Comparison of ENCODE assay signal across 12 cellular contexts in the genomic region with DNA sequence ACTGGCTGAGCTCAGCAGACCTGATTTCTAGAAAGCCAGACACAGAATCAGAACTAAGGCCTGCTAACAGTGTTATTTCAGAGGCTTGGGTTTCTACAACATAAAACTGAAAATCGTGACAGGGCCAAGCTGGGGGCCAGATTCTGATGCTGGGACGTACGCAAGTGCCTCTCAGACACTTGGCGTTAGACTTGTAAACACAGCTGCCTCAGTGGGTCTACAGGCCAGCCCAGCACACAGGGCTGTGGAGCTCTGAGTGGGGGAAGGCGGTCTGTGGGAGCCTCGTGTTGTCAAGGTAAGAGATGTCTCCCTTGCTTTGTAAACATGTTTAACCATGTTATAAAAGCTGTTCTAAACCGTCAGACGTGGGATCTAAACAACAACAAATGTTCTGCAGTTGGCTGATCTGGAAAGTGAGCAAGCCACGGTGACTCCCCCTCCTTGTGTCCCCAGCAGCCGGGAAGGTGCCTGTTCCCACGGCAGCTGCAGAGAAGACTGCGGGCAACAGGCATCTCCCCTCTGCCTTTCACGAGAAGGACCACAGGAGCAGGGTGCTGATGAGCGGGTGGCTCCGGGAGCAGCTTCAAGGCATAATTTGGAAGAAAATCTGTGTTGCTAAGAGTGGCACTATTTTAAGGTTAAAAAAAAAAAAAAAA.
A peak's percentile ranks its signal among the peaks of the same experiment; 100 is the strongest.
DNase-seq lines count a peak whose midpoint lies in the region; ATAC-seq and TF ChIP-seq lines count a peak whose summit lies in the region.
"Had no signal": no experiment of that assay in that cellular context is flagged by ENCODE, and none has a peak within 500 bp of the region (broad histone marks: within the 10 kb centered on the region; RNA-seq: fewer than 3 reads in every experiment).

No MANE protein-coding gene starts in this region.

- no peaks in the 10 kb centered on the region for H3K36me3 ChIP-seq in body of pancreas (replicated peaks in 1 of 2; ENCODE audit: insufficient read depth in 1 of 2, low read depth in 2 of 2)
- H3K36me3 ChIP-seq in left lung: peaks cover 0 to 40% of the 10 kb centered on the region in 2 donors
- H3K36me3 ChIP-seq in psoas muscle (ENCODE audit: insufficient read depth in 1 of 2, low read depth in 1 of 2): no peaks in the 10 kb centered on the region

- DNase-seq in Ammon's horn (ENCODE audit: low spot score) (peak; percentile 49), body of pancreas (peak in 1 of 4 donors; percentile 17), left lung (peak; percentile 24 to 36), psoas muscle (peak in 1 of 2 donors; percentile 36)
- DNase-seq in activated CD4-positive, alpha-beta T cell treated with anti-CD3 and anti-CD28 coated beads, Interleukin-2, amount 10 ng/mL, durations not matched to agents 7 days and 5 days: no peak
- DNase-seq: ACHN, COR-L47, NCI-H187 treated with DMSO at 0.1 percent for 48 hours, occipital lobe had no signal

- H3K27ac ChIP-seq in body of pancreas (peak overlapping the region; percentile 28 to 64 (median 39)), left lung (no peak overlapping the region), psoas muscle (peak overlapping the region; percentile 85)

- POLR2A ChIA-PET in activated CD4-positive, alpha-beta T cell treated with anti-CD3 and anti-CD28 coated beads, Interleukin-2, amount 10 ng/mL, durations not matched to agents 7 days and 5 days (lab: Charles Lee): no interaction called here

- TF ChIP-seq CTCF in body of pancreas (IDR thresholded peaks at IDR 0.05): no peak
- TF ChIP-seq CTCF in left lung (IDR thresholded peaks at IDR 0.05): no peak
- no peak for TF ChIP-seq CTCF in psoas muscle (IDR thresholded peaks at IDR 0.05)

- H3K9me3 Mint-ChIP-seq in activated CD4-positive, alpha-beta T cell treated with anti-CD3 and anti-CD28 coated beads, Interleukin-2, amount 10 ng/mL, durations not matched to agents 7 days and 5 days: no peaks in the 10 kb centered on the region

- H3K27ac Mint-ChIP-seq in activated CD4-positive, alpha-beta T cell treated with anti-CD3 and anti-CD28 coated beads, Interleukin-2, amount 10 ng/mL, durations not matched to agents 7 days and 5 days: no peak overlapping the region

- intact Hi-C loops in body of pancreas (cut with DNase I): no loop called here
- intact Hi-C loops in left lung (cut with DNase I): no loop called here
- intact Hi-C loops in psoas muscle (cut with DNase I): loop anchor here in 1 of 2 donors (5.0 kb wide), 1 partner anchor 53 kb away; no protein-coding TSS in a partner anchor

- H3K4me1 Mint-ChIP-seq in activated CD4-positive, alpha-beta T cell treated with anti-CD3 and anti-CD28 coated beads, Interleukin-2, amount 10 ng/mL, durations not matched to agents 7 days and 5 days: peaks cover 4% of the 10 kb centered on the region

- TF ChIP-seq POLR2A in body of pancreas (IDR thresholded peaks at IDR 0.05): no peak

- H3K4me3 ChIP-seq in body of pancreas: no peak overlapping the region
- H3K4me3 ChIP-seq in left lung: no peak overlapping the region
- H3K4me3 ChIP-seq in psoas muscle: no peak overlapping the region

- H3K27me3 ChIP-seq in body of pancreas (no peaks in the 10 kb centered on the region), left lung (no peaks in the 10 kb centered on the region), psoas muscle (ENCODE audit: insufficient read depth in 3 of 3, low read length in 2 of 3) (no peaks in the 10 kb centered on the region)

- H3K9me3 ChIP-seq in body of pancreas (no peaks in the 10 kb centered on the region), left lung (no peaks in the 10 kb centered on the region), psoas muscle (no peaks in the 10 kb centered on the region)

- H3K4me1 ChIP-seq in body of pancreas (peaks cover 28% of the 10 kb centered on the region), left lung (peaks cover 1 to 12% of the 10 kb centered on the region in 2 donors), psoas muscle (peaks cover 84% of the 10 kb centered on the region)

- no peak for ATAC-seq in body of pancreas
- ATAC-seq in left lung: no peak
- ATAC-seq in psoas muscle: no peak
- no peak for ATAC-seq in HG03571 (IDR thresholded peaks at IDR 0.05; ENCODE audit: unreplicated experiment)
- no peak for ATAC-seq in HG03432 (IDR thresholded peaks at IDR 0.05; ENCODE audit: unreplicated experiment)
- ATAC-seq in GM19328 (IDR thresholded peaks at IDR 0.05; ENCODE audit: unreplicated experiment): no peak

- no peak overlapping the region for H3K4me3 Mint-ChIP-seq in activated CD4-positive, alpha-beta T cell treated with anti-CD3 and anti-CD28 coated beads, Interleukin-2, amount 10 ng/mL, durations not matched to agents 7 days and 5 days

- peaks cover 3% of the 10 kb centered on the region for H3K27me3 Mint-ChIP-seq in activated CD4-positive, alpha-beta T cell treated with anti-CD3 and anti-CD28 coated beads, Interleukin-2, amount 10 ng/mL, durations not matched to agents 7 days and 5 days

- no peaks in the 10 kb centered on the region for H3K36me3 Mint-ChIP-seq in activated CD4-positive, alpha-beta T cell treated with anti-CD3 and anti-CD28 coated beads, Interleukin-2, amount 10 ng/mL, durations not matched to agents 7 days and 5 days (ENCODE audit: low read depth)

- CTCF ChIA-PET in activated CD4-positive, alpha-beta T cell treated with anti-CD3 and anti-CD28 coated beads, Interleukin-2, amount 10 ng/mL, durations not matched to agents 7 days and 5 days (lab: Charles Lee): interaction anchor here (0.7 to 0.9 kb wide), 2 partner anchors 38 to 835 kb away, joined by 3 read pairs; no protein-coding TSS in a partner anchor

- WGBS in body of pancreas, 2 donors: 71 to 75% methylated on average over 12 to 15 of the region's 15 CpGs
- 55 to 74% (median 59%) methylated on average over 15 of the region's 15 CpGs for WGBS in psoas muscle, 3 donors

Comparison
In these comparisons a context has a peak if more than half of its experiments do, and no peak if none do; other contexts are left out.
1. H3K27ac ChIP-seq: peak in body of pancreas (4 of 4) and psoas muscle (single experiment); none in left lung (0 of 2).